20 cellular contexts compared by ENCODE assay signal in the genomic region with DNA sequence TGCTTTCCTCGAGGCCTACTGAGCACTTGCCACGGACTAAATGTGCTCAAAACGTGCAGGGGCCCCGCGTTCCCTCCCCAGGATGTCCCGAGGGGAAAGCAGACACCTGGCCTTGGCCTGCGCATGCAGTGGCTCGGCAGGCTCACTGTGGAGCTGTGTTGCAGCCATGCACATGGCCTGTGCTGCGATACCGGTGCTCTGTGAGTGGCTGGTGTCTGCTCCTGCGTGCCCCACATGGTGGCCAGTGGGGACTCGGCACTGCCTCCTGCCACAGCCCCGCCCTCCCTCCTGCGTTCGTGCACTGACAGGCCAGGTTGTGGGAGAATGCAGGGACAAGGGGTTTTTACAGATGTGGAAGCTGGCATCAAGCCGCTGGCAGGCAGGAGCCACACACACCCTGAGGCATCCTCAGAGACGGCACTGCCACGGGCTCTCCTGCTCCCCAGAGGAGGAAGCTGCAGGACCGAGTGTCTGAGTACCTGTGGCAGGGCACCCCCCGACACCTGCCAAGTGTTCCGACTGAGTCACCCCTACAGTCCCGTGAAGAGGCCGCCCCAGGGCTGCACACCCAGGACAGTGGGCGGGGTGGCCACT. TPM values are rescaled to one million over a fixed set of nuclear protein-coding genes. Genes with fewer than 3 reads are reported as not detected.
DNase-seq lines count a peak whose midpoint lies in the region; ATAC-seq and TF ChIP-seq lines count a peak whose summit lies in the region.
"Had no signal": no experiment of that assay in that cellular context is flagged by ENCODE, and none has a peak within 500 bp of the region (broad histone marks: within the 10 kb centered on the region; RNA-seq: fewer than 3 reads in every experiment).

No MANE protein-coding gene starts in this region.

- no peaks in the 10 kb centered on the region for H3K36me3 ChIP-seq in neural progenitor cell
- H3K36me3 ChIP-seq: ovary, vagina had no signal

- no peak overlapping the region for H2AFZ ChIP-seq in neural progenitor cell (replicated peaks)

- H3K4me1 Mint-ChIP-seq in activated CD4-positive, alpha-beta memory T cell treated with anti-CD3 and anti-CD28 coated beads for 36 hours (ENCODE audit: low read depth): peaks cover 13% of the 10 kb centered on the region
- H3K4me1 Mint-ChIP-seq in activated CD4-positive, alpha-beta memory T cell treated with anti-CD3 and anti-CD28 coated beads, Interleukin-2, amount 10 ng/mL, durations not matched to agents 7 days and 5 days: peaks cover 13% of the 10 kb centered on the region
- H3K4me1 Mint-ChIP-seq in CD4-positive, alpha-beta T cell (ENCODE audit: low read depth): peaks cover 15% of the 10 kb centered on the region
- H3K4me1 Mint-ChIP-seq in chondrocyte (ENCODE audit: low read depth) (no peaks in the 10 kb centered on the region), neural progenitor cell (peaks cover 3% of the 10 kb centered on the region)
- peaks cover 6% of the 10 kb centered on the region for H3K4me1 Mint-ChIP-seq in activated CD4-positive, alpha-beta T cell treated with anti-CD3 and anti-CD28 coated beads, Interleukin-2, amount 10 ng/mL, durations not matched to agents 24 days and 14 days

- H3K27me3 Mint-ChIP-seq in activated CD4-positive, alpha-beta memory T cell treated with anti-CD3 and anti-CD28 coated beads for 36 hours: no peaks in the 10 kb centered on the region
- H3K27me3 Mint-ChIP-seq in activated CD4-positive, alpha-beta memory T cell treated with anti-CD3 and anti-CD28 coated beads, Interleukin-2, amount 10 ng/mL, durations not matched to agents 7 days and 5 days: no peaks in the 10 kb centered on the region
- no peaks in the 10 kb centered on the region for H3K27me3 Mint-ChIP-seq in CD4-positive, alpha-beta T cell
- H3K27me3 Mint-ChIP-seq in chondrocyte (ENCODE audit: low read depth) (peaks cover 33% of the 10 kb centered on the region), neural progenitor cell (ENCODE audit: insufficient read depth, low read depth) (peaks cover 14% of the 10 kb centered on the region)
- H3K27me3 Mint-ChIP-seq in activated CD4-positive, alpha-beta T cell treated with anti-CD3 and anti-CD28 coated beads, Interleukin-2, amount 10 ng/mL, durations not matched to agents 24 days and 14 days: no peaks in the 10 kb centered on the region
- H3K27me3 Mint-ChIP-seq: activated CD4-positive, alpha-beta T cell treated with anti-CD3 and anti-CD28 coated beads, Interleukin-2, amount 10 ng/mL, durations not matched to agents 7 days and 5 days; CD4-positive, CD25-positive, alpha-beta regulatory T cell; memory B cell had no signal

- TF ChIP-seq CTCF in CD4-positive, alpha-beta T cell (IDR thresholded peaks at IDR 0.05): no peak
- TF ChIP-seq CTCF in chondrocyte (IDR thresholded peaks at IDR 0.05) (no peak), neural progenitor cell (IDR thresholded peaks at IDR 0.05) (no peak)

- no peaks in the 10 kb centered on the region for H3K9me3 Mint-ChIP-seq in activated CD4-positive, alpha-beta memory T cell treated with anti-CD3 and anti-CD28 coated beads for 36 hours
- H3K9me3 Mint-ChIP-seq in activated CD4-positive, alpha-beta memory T cell treated with anti-CD3 and anti-CD28 coated beads, Interleukin-2, amount 10 ng/mL, durations not matched to agents 7 days and 5 days: no peaks in the 10 kb centered on the region
- H3K9me3 Mint-ChIP-seq in CD4-positive, alpha-beta T cell: no peaks in the 10 kb centered on the region
- H3K9me3 Mint-ChIP-seq in chondrocyte (ENCODE audit: low read depth) (no peaks in the 10 kb centered on the region), neural progenitor cell (no peaks in the 10 kb centered on the region)
- no peaks in the 10 kb centered on the region for H3K9me3 Mint-ChIP-seq in activated CD4-positive, alpha-beta T cell treated with anti-CD3 and anti-CD28 coated beads, Interleukin-2, amount 10 ng/mL, durations not matched to agents 24 days and 14 days
- H3K9me3 Mint-ChIP-seq: activated CD4-positive, alpha-beta T cell treated with anti-CD3 and anti-CD28 coated beads, Interleukin-2, amount 10 ng/mL, durations not matched to agents 7 days and 5 days; CD4-positive, CD25-positive, alpha-beta regulatory T cell; memory B cell had no signal

- no peaks in the 10 kb centered on the region for H3K9me3 ChIP-seq in CD4-positive, alpha-beta T cell (ENCODE audit: control insufficient read depth, low read length)
- no peaks in the 10 kb centered on the region for H3K9me3 ChIP-seq in neural progenitor cell (ENCODE audit: low read depth)
- H3K9me3 ChIP-seq: ovary, vagina had no signal

- no peaks in the 10 kb centered on the region for H3K4me1 ChIP-seq in neural progenitor cell
- H3K4me1 ChIP-seq: vagina had no signal

- peaks cover 2% of the 10 kb centered on the region for H3K36me3 Mint-ChIP-seq in activated CD4-positive, alpha-beta memory T cell treated with anti-CD3 and anti-CD28 coated beads for 36 hours
- H3K36me3 Mint-ChIP-seq in activated CD4-positive, alpha-beta memory T cell treated with anti-CD3 and anti-CD28 coated beads, Interleukin-2, amount 10 ng/mL, durations not matched to agents 7 days and 5 days (ENCODE audit: low read depth): peaks cover 64% of the 10 kb centered on the region
- peaks cover 74% of the 10 kb centered on the region for H3K36me3 Mint-ChIP-seq in CD4-positive, alpha-beta T cell (ENCODE audit: low read depth)
- no peaks in the 10 kb centered on the region for H3K36me3 Mint-ChIP-seq in chondrocyte (ENCODE audit: low read depth)
- no peaks in the 10 kb centered on the region for H3K36me3 Mint-ChIP-seq in neural progenitor cell
- H3K36me3 Mint-ChIP-seq in activated CD4-positive, alpha-beta T cell treated with anti-CD3 and anti-CD28 coated beads, Interleukin-2, amount 10 ng/mL, durations not matched to agents 24 days and 14 days (ENCODE audit: low read depth): peaks cover 37% of the 10 kb centered on the region

- no peaks in the 10 kb centered on the region for H4K20me1 ChIP-seq in neural progenitor cell (ENCODE audit: low read depth)

- DNase-seq in activated CD4-positive, alpha-beta memory T cell treated with anti-CD3 and anti-CD28 coated beads for 36 hours: no peak
- no peak for DNase-seq in activated CD4-positive, alpha-beta memory T cell treated with anti-CD3 and anti-CD28 coated beads, Interleukin-2, amount 10 ng/mL, durations not matched to agents 7 days and 5 days
- DNase-seq in CD4-positive, alpha-beta T cell: no peak
- DNase-seq in chondrocyte (ENCODE audit: low spot score) (peak; percentile 76), neural progenitor cell (ENCODE audit: low spot score) (no peak), activated T-cell treated with anti-CD3 and anti-CD28 coated beads for 4 hours (no peak)
- no peak for DNase-seq in activated CD4-positive, alpha-beta T cell treated with anti-CD3 and anti-CD28 coated beads, Interleukin-2, amount 10 ng/mL, durations not matched to agents 24 days and 14 days
- DNase-seq: activated CD4-positive, alpha-beta T cell treated with anti-CD3 and anti-CD28 coated beads, Interleukin-2, amount 10 ng/mL, durations not matched to agents 7 days and 5 days; activated naive CD4-positive, alpha-beta T cell; CD4-positive, CD25-positive, alpha-beta regulatory T cell; central memory CD4-positive, alpha-beta T cell; foreskin melanocyte; hypothalamus; KG1; MV-4-11; NCI-H1930; ovary had no signal

- POLR2A ChIA-PET in activated CD4-positive, alpha-beta memory T cell treated with anti-CD3 and anti-CD28 coated beads for 36 hours (lab: Charles Lee): interaction anchor here (1.1 kb wide), 1 partner anchor 28 kb away, joined by 3 read pairs; no protein-coding TSS in a partner anchor
- POLR2A ChIA-PET in activated CD4-positive, alpha-beta memory T cell treated with anti-CD3 and anti-CD28 coated beads, Interleukin-2, amount 10 ng/mL, durations not matched to agents 7 days and 5 days (lab: Charles Lee): interaction anchor here (1.2 to 1.7 kb wide), 2 partner anchors 15 to 42 kb away, joined by 3 to 6 read pairs; no protein-coding TSS in a partner anchor
- POLR2A ChIA-PET in CD4-positive, alpha-beta T cell (lab: Charles Lee): interaction anchor here (1.0 to 4.6 kb wide), 3 partner anchors 9 to 93 kb away, joined by 3 to 17 read pairs (median 4); no protein-coding TSS in a partner anchor

- CTCF ChIA-PET in activated CD4-positive, alpha-beta memory T cell treated with anti-CD3 and anti-CD28 coated beads for 36 hours (lab: Charles Lee): no interaction called here
- CTCF ChIA-PET in activated CD4-positive, alpha-beta memory T cell treated with anti-CD3 and anti-CD28 coated beads, Interleukin-2, amount 10 ng/mL, durations not matched to agents 7 days and 5 days (lab: Charles Lee): no interaction called here
- CTCF ChIA-PET in CD4-positive, alpha-beta T cell (lab: Charles Lee): no interaction called here

- no peaks in the 10 kb centered on the region for H3K79me2 ChIP-seq in neural progenitor cell (ENCODE audit: low read depth)

- H3K4me3 Mint-ChIP-seq in activated CD4-positive, alpha-beta memory T cell treated with anti-CD3 and anti-CD28 coated beads for 36 hours: no peak overlapping the region
- no peak overlapping the region for H3K4me3 Mint-ChIP-seq in activated CD4-positive, alpha-beta memory T cell treated with anti-CD3 and anti-CD28 coated beads, Interleukin-2, amount 10 ng/mL, durations not matched to agents 7 days and 5 days
- no peak overlapping the region for H3K4me3 Mint-ChIP-seq in CD4-positive, alpha-beta T cell
- H3K4me3 Mint-ChIP-seq in chondrocyte (ENCODE audit: unreplicated experiment) (no peak overlapping the region), neural progenitor cell (no peak overlapping the region)
- no peak overlapping the region for H3K4me3 Mint-ChIP-seq in activated CD4-positive, alpha-beta T cell treated with anti-CD3 and anti-CD28 coated beads, Interleukin-2, amount 10 ng/mL, durations not matched to agents 24 days and 14 days
- H3K4me3 Mint-ChIP-seq: activated CD4-positive, alpha-beta T cell treated with anti-CD3 and anti-CD28 coated beads, Interleukin-2, amount 10 ng/mL, durations not matched to agents 7 days and 5 days; CD4-positive, CD25-positive, alpha-beta regulatory T cell; memory B cell had no signal

- no peaks in the 10 kb centered on the region for H3F3A ChIP-seq in neural progenitor cell (ENCODE audit: low read depth)

- H3K27me3 ChIP-seq in CD4-positive, alpha-beta T cell (ENCODE audit: control insufficient read depth, insufficient read depth, low read length): no peaks in the 10 kb centered on the region
- no peaks in the 10 kb centered on the region for H3K27me3 ChIP-seq in neural progenitor cell
- H3K27me3 ChIP-seq: ovary, vagina had no signal

- ATAC-seq in CD4-positive, alpha-beta T cell (ENCODE audit: poor library complexity): no peak
- no peak for ATAC-seq in HG02885 (IDR thresholded peaks at IDR 0.05; ENCODE audit: poor library complexity, unreplicated experiment)

- intact Hi-C loops in activated CD4-positive, alpha-beta memory T cell treated with anti-CD3 and anti-CD28 coated beads for 36 hours (cut with micrococcal nuclease): no loop called here
- intact Hi-C loops in CD4-positive, alpha-beta T cell (cut with DNase I, micrococcal nuclease): no loop called here
- intact Hi-C loops in activated CD4-positive, alpha-beta T cell treated with anti-CD3 and anti-CD28 coated beads, Interleukin-2, amount 10 ng/mL, durations not matched to agents 24 days and 14 days (cut with micrococcal nuclease): no loop called here

- no peak overlapping the region for H3K9ac ChIP-seq in neural progenitor cell

- H3K4me2 ChIP-seq in neural progenitor cell: no peak overlapping the region

- peak overlapping the region; percentile 39 for H3K27ac ChIP-seq in CD4-positive, alpha-beta T cell (ENCODE audit: low read depth, low read length)
- no peak overlapping the region for H3K27ac ChIP-seq in neural progenitor cell
- H3K27ac ChIP-seq: ovary, vagina had no signal

- H3K27ac Mint-ChIP-seq in activated CD4-positive, alpha-beta memory T cell treated with anti-CD3 and anti-CD28 coated beads for 36 hours: peak overlapping the region; percentile 23
- H3K27ac Mint-ChIP-seq in activated CD4-positive, alpha-beta memory T cell treated with anti-CD3 and anti-CD28 coated beads, Interleukin-2, amount 10 ng/mL, durations not matched to agents 7 days and 5 days: no peak overlapping the region
- no peak overlapping the region for H3K27ac Mint-ChIP-seq in CD4-positive, alpha-beta T cell
- H3K27ac Mint-ChIP-seq in chondrocyte (ENCODE audit: unreplicated experiment): no peak overlapping the region
- peak overlapping the region; percentile 96 for H3K27ac Mint-ChIP-seq in neural progenitor cell
- no peak overlapping the region for H3K27ac Mint-ChIP-seq in activated CD4-positive, alpha-beta T cell treated with anti-CD3 and anti-CD28 coated beads, Interleukin-2, amount 10 ng/mL, durations not matched to agents 24 days and 14 days
- H3K27ac Mint-ChIP-seq: activated CD4-positive, alpha-beta T cell treated with anti-CD3 and anti-CD28 coated beads, Interleukin-2, amount 10 ng/mL, durations not matched to agents 7 days and 5 days; memory B cell had no signal

- no peak overlapping the region for H3K4me3 ChIP-seq in neural progenitor cell
- H3K4me3 ChIP-seq: ovary, vagina had no signal

RNA-seq across cellular contexts. Expression of a gene that starts 16.9 kb away (rescaled TPM):
- total RNA-seq in activated CD4-positive, alpha-beta memory T cell treated with anti-CD3 and anti-CD28 coated beads for 36 hours: 10 to 100 TPM; 43.0 to 44.4 TPM
- 10 to 100 TPM; 80.3 to 82.6 TPM for total RNA-seq in activated CD4-positive, alpha-beta memory T cell treated with anti-CD3 and anti-CD28 coated beads, Interleukin-2, amount 10 ng/mL, durations not matched to agents 7 days and 5 days
- 10 to 100 TPM; 99.0 to 99.5 TPM for total RNA-seq in CD4-positive, alpha-beta T cell
- total RNA-seq in chondrocyte: 225 to 333 TPM (median 329 TPM) in 3 replicates
- total RNA-seq in neural progenitor cell (ENCODE audit: low replicate concordance): 162 and 192 TPM in 2 replicates
- total RNA-seq in activated CD4-positive, alpha-beta T cell treated with anti-CD3 and anti-CD28 coated beads, Interleukin-2, amount 10 ng/mL, durations not matched to agents 24 days and 14 days: 44.2 and 46.5 TPM in 2 replicates

RNA-seq across cellular contexts. Expression of a gene that starts 30.3 kb away (rescaled TPM):
- total RNA-seq in activated CD4-positive, alpha-beta memory T cell treated with anti-CD3 and anti-CD28 coated beads for 36 hours: 100 to 1,000 TPM; 242 to 247 TPM
- 100 to 1,000 TPM; 631 to 642 TPM for total RNA-seq in activated CD4-positive, alpha-beta memory T cell treated with anti-CD3 and anti-CD28 coated beads, Interleukin-2, amount 10 ng/mL, durations not matched to agents 7 days and 5 days
- total RNA-seq in CD4-positive, alpha-beta T cell: 100 to 1,000 TPM; 283 to 284 TPM
- total RNA-seq in chondrocyte (0.15 to 1.4 TPM (median 0.87 TPM) in 3 replicates), neural progenitor cell (ENCODE audit: low replicate concordance) (0.09 TPM in 1 of 2 replicates, not detected in the other)
- 265 and 266 TPM in 2 replicates for total RNA-seq in activated CD4-positive, alpha-beta T cell treated with anti-CD3 and anti-CD28 coated beads, Interleukin-2, amount 10 ng/mL, durations not matched to agents 24 days and 14 days

RNA-seq across cellular contexts. Expression of a gene that starts 49.4 kb away (rescaled TPM):
- total RNA-seq in activated CD4-positive, alpha-beta memory T cell treated with anti-CD3 and anti-CD28 coated beads for 36 hours: 10 to 100 TPM; 60.7 to 64.6 TPM
- total RNA-seq in activated CD4-positive, alpha-beta memory T cell treated with anti-CD3 and anti-CD28 coated beads, Interleukin-2, amount 10 ng/mL, durations not matched to agents 7 days and 5 days: 10 to 100 TPM; 42.4 to 47.0 TPM
- 1 to 10 TPM; 7.7 to 9.1 TPM for total RNA-seq in CD4-positive, alpha-beta T cell
- total RNA-seq in chondrocyte (20.4 to 27.4 TPM (median 24.0 TPM) in 3 replicates), neural progenitor cell (ENCODE audit: low replicate concordance) (4.7 and 17.1 TPM in 2 replicates)
- total RNA-seq in activated CD4-positive, alpha-beta T cell treated with anti-CD3 and anti-CD28 coated beads, Interleukin-2, amount 10 ng/mL, durations not matched to agents 24 days and 14 days: 74.6 and 80.8 TPM in 2 replicates

Comparison
In these comparisons a context has a peak if more than half of its experiments do, and no peak if none do; other contexts are left out.
1. H3K27ac Mint-ChIP-seq: peak in activated CD4-positive, alpha-beta memory T cell treated with anti-CD3 and anti-CD28 coated beads for 36 hours (single experiment) and neural progenitor cell (single experiment); none in activated CD4-positive, alpha-beta memory T cell treated with anti-CD3 and anti-CD28 coated beads, Interleukin-2, amount 10 ng/mL, durations not matched to agents 7 days and 5 days (single experiment), CD4-positive, alpha-beta T cell (single experiment), chondrocyte (single experiment) and activated CD4-positive, alpha-beta T cell treated with anti-CD3 and anti-CD28 coated beads, Interleukin-2, amount 10 ng/mL, durations not matched to agents 24 days and 14 days (single experiment).
2. RNA of a gene that starts 30.3 kb away (total RNA-seq): 631 to 642 TPM in activated CD4-positive, alpha-beta memory T cell treated with anti-CD3 and anti-CD28 coated beads, Interleukin-2, amount 10 ng/mL, durations not matched to agents 7 days and 5 days, 283 to 284 TPM in CD4-positive, alpha-beta T cell, 265 to 266 TPM in activated CD4-positive, alpha-beta T cell treated with anti-CD3 and anti-CD28 coated beads, Interleukin-2, amount 10 ng/mL, durations not matched to agents 24 days and 14 days and 242 to 247 TPM in activated CD4-positive, alpha-beta memory T cell treated with anti-CD3 and anti-CD28 coated beads for 36 hours; 0.15 to 1.4 TPM in chondrocyte and 0.09 TPM in neural progenitor cell; every median in the first group is over 100 times any median in the second.